17 cellular contexts compared by ENCODE assay signal in genomic region chr16:58465817-58466216, GRCh38.
"Had no signal": no experiment of that assay in that cellular context is flagged by ENCODE, and none has a peak within 500 bp of the region (broad histone marks: within the 10 kb centered on the region; RNA-seq: fewer than 3 reads in every experiment).

No MANE protein-coding gene starts in this region.

- H3K36me3 ChIP-seq: esophagus muscularis mucosa, gastroesophageal sphincter, pancreas, sigmoid colon had no signal

- FAIRE-seq: astrocyte, bronchial epithelial cell, islet of Langerhans, pancreas had no signal

- H3K9me3 ChIP-seq: esophagus muscularis mucosa, gastroesophageal sphincter, pancreas, sigmoid colon had no signal

- H3K27ac ChIP-seq: esophagus muscularis mucosa, gastroesophageal sphincter, hepatocyte, pancreas, sigmoid colon, VCaP had no signal

- H3K4me3 Mint-ChIP-seq: activated naive CD4-positive, alpha-beta T cell treated with anti-CD3 and anti-CD28 coated beads, Interleukin-2, amount 50 U/mL, for 24 hours; activated T-cell treated with anti-CD3 and anti-CD28 coated beads, Interleukin-2, amount 50 U/mL, for 72 hours; stimulated activated naive B cell treated with anti-CD40 and anti-IgM and Interleukin-4, amounts not matched to agents 10 μg/mL and 1 μg/mL and 100 μg/mL, for 72 hours had no signal

- DNase-seq: activated CD4-positive, alpha-beta T cell treated with anti-CD3 and anti-CD28 coated beads for 1 hour; activated gamma-delta T cell; activated T-cell treated with anti-CD3 and anti-CD28 coated beads, Interleukin-2, amount 50 U/mL, for 72 hours; effector CD8-positive, alpha-beta T cell; pancreas; sigmoid colon; stimulated activated naive B cell treated with anti-CD40 and anti-IgM and Interleukin-4, amounts not matched to agents 10 μg/mL and 1 μg/mL and 100 μg/mL, for 72 hours; T-helper 2 cell had no signal

- H3K4me3 ChIP-seq: hepatocyte, pancreas, sigmoid colon had no signal

- H3K27ac Mint-ChIP-seq: activated naive CD4-positive, alpha-beta T cell treated with anti-CD3 and anti-CD28 coated beads, Interleukin-2, amount 50 U/mL, for 24 hours; activated T-cell treated with anti-CD3 and anti-CD28 coated beads, Interleukin-2, amount 50 U/mL, for 72 hours; memory B cell; stimulated activated naive B cell treated with anti-CD40 and anti-IgM and Interleukin-4, amounts not matched to agents 10 μg/mL and 1 μg/mL and 100 μg/mL, for 72 hours had no signal

- ATAC-seq: activated T-cell treated with anti-CD3 and anti-CD28 coated beads, Interleukin-2, amount 50 U/mL, for 72 hours; gastroesophageal sphincter; pancreas; stimulated activated naive B cell treated with anti-CD40 and anti-IgM and Interleukin-4, amounts not matched to agents 10 μg/mL and 1 μg/mL and 100 μg/mL, for 72 hours had no signal

- H3K36me3 Mint-ChIP-seq: activated naive CD4-positive, alpha-beta T cell treated with anti-CD3 and anti-CD28 coated beads, Interleukin-2, amount 50 U/mL, for 24 hours; memory B cell; stimulated activated naive B cell treated with anti-CD40 and anti-IgM and Interleukin-4, amounts not matched to agents 10 μg/mL and 1 μg/mL and 100 μg/mL, for 72 hours had no signal

- H3K9me3 Mint-ChIP-seq: activated naive CD4-positive, alpha-beta T cell treated with anti-CD3 and anti-CD28 coated beads, Interleukin-2, amount 50 U/mL, for 24 hours; activated T-cell treated with anti-CD3 and anti-CD28 coated beads, Interleukin-2, amount 50 U/mL, for 72 hours; memory B cell; stimulated activated naive B cell treated with anti-CD40 and anti-IgM and Interleukin-4, amounts not matched to agents 10 μg/mL and 1 μg/mL and 100 μg/mL, for 72 hours had no signal
